Comparison of ENCODE assay signal across 2 cellular contexts in the genomic region with DNA sequence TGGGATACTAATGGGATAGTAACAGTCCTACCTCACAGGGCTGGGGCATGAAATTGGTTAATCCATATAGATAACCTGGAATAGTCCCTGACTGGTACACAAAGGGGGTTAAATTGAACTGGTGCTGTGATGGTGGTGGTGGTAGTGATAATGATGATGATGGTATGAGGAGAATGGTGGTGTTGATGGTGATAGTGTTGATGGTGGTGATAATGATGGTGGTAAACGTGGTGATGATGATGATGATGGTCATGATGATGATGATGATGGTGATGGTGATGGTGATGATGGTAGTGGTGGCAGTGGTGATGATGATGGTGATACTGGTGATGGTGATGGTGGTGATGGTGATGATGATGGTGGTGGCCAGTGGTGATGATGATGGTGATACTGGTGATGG.
TF ChIP-seq lines count a peak whose summit lies in the region.

No MANE protein-coding gene starts in this region.

TF ChIP-seq in HEK293, 187 proteins besides CTCF, POLR2A, EP300 and RAD21 (continued from another document):
- TF ChIP-seq ZNF513 (tag by site-specific recombination; IDR thresholded peaks at IDR 0.05) = peak; percentile 85

TF ChIP-seq in K562, 482 proteins besides CTCF, POLR2A, EP300 and RAD21 (continued from another document):
- TF ChIP-seq NR0B1 (IDR thresholded peaks at IDR 0.05; ENCODE audit: partially characterized antibody) = no peak
- no peak for TF ChIP-seq MAFK (IDR thresholded peaks at IDR 0.05; ENCODE audit: low read length)
- TF ChIP-seq ZNF77 (CRISPR knock-in tag; IDR thresholded peaks at IDR 0.05) = no peak
- no peak for TF ChIP-seq CREB3L1 (IDR thresholded peaks at IDR 0.05; ENCODE audit: borderline replicate concordance, low read depth)
- no peak for TF ChIP-seq ZNF551 (CRISPR knock-in tag; IDR thresholded peaks at IDR 0.05)
- TF ChIP-seq TAF1 (IDR thresholded peaks at IDR 0.05; ENCODE audit: control insufficient read depth, extremely low read depth, insufficient read depth, low read length, severe bottlenecking) = no peak
- no peak for TF ChIP-seq ILF3 (IDR thresholded peaks at IDR 0.05; ENCODE audit: borderline replicate concordance)
- TF ChIP-seq NUFIP1 (IDR thresholded peaks at IDR 0.05; ENCODE audit: partially characterized antibody) = no peak
- no peak for TF ChIP-seq ZNF316 (IDR thresholded peaks at IDR 0.05)
- TF ChIP-seq, protein P1, sequence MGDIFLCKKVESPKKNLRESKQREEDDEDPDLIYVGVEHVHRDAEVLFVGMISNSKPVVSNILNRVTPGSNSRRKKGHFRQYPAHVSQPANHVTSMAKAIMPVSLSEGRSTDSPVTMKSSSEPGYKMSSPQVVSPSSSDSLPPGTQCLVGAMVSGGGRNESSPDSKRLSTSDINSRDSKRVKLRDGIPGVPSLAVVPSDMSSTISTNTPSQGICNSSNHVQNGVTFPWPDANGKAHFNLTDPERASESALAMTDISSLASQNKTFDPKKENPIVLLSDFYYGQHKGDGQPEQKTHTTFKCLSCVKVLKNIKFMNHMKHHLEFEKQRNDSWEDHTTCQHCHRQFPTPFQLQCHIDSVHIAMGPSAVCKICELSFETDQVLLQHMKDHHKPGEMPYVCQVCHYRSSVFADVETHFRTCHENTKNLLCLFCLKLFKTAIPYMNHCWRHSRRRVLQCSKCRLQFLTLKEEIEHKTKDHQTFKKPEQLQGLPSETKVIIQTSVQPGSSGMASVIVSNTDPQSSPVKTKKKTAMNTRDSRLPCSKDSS (IDR thresholded peaks at IDR 0.05; ENCODE audit: low read depth, partially characterized antibody) = no peak
- no peak for TF ChIP-seq ESRRA (IDR thresholded peaks at IDR 0.05; ENCODE audit: borderline replicate concordance, low read depth)
- TF ChIP-seq TFAM (CRISPR knock-in tag; conservative IDR thresholded peaks at IDR 0.05) = no peak
